8 cellular contexts compared by ENCODE assay signal in genomic region chr6:41936073-41936837, GRCh38. TPM values are rescaled to one million over a fixed set of nuclear protein-coding genes. Genes with fewer than 3 reads are reported as not detected.
DNase-seq lines count a peak whose midpoint lies in the region; ATAC-seq, FAIRE-seq and TF ChIP-seq lines count a peak whose summit lies in the region.

No MANE protein-coding gene starts in this region.

- H3K27ac Mint-ChIP-seq in activated CD4-positive, alpha-beta T cell treated with anti-CD3 and anti-CD28 coated beads for 36 hours, result peak overlapping the region; percentile 96

- H3K4me3 Mint-ChIP-seq in activated CD4-positive, alpha-beta T cell treated with anti-CD3 and anti-CD28 coated beads for 36 hours, result peak overlapping the region; percentile 100

- peak; percentile 33 to 83 for DNase-seq in NCI-H446 (lab: John Stamatoyannopoulos, UW)
- DNase-seq in activated CD4-positive, alpha-beta T cell treated with anti-CD3 and anti-CD28 coated beads for 36 hours, result peak; percentile 83
- DNase-seq in choroid plexus epithelial cell (ENCODE audit: low read depth), result peak; percentile 95
- peak; percentile 87 for DNase-seq in HepG2 (ENCODE audit: low spot score)
- DNase-seq in stimulated activated CD8-positive, alpha-beta memory T cell treated with anti-CD3 and anti-CD28 coated beads, Interleukin-12 subunit alpha, Interleukin-12 subunit beta, amount 100 ng/mL, for 1 hour (ENCODE audit: low read depth), result peak; percentile 49
- no peak for DNase-seq in NCI-H187 treated with DMSO at 0.1 percent for 48 hours (lab: John Stamatoyannopoulos, UW)

- H3K36me3 ChIP-seq in HepG2 (replicated peaks in 1 of 2; ENCODE audit: control insufficient read depth in 1 of 2, insufficient read depth in 2 of 2, low read length in 2 of 2), result peaks cover 22 to 35% of the 10 kb centered on the region in 2 experiments

- H3K27me3 ChIP-seq in HepG2 (ENCODE audit: control insufficient read depth in 1 of 2, insufficient read depth in 2 of 2, low read length in 2 of 2), result no peaks in the 10 kb centered on the region

- H3K36me3 Mint-ChIP-seq in activated CD4-positive, alpha-beta T cell treated with anti-CD3 and anti-CD28 coated beads for 36 hours (ENCODE audit: low read depth), result peaks cover 82% of the 10 kb centered on the region

- peaks cover 7% of the 10 kb centered on the region; the same call in 1 of the 2 replicates for H4K20me1 ChIP-seq in HepG2 (ENCODE audit: insufficient read depth, low read length)

- no peak overlapping the region for H3K4me3 ChIP-seq in choroid plexus epithelial cell (ENCODE audit: low read depth, low read length)
- H3K4me3 ChIP-seq in HepG2 (replicated peaks in 1 of 3; ENCODE audit: insufficient read depth in 1 of 3, low read depth in 2 of 3, low read length in 3 of 3), result no peak overlapping the region

- no peaks in the 10 kb centered on the region for H3K9me3 ChIP-seq in HepG2 (ENCODE audit: low read length)

- no peaks in the 10 kb centered on the region for H3K9me3 Mint-ChIP-seq in activated CD4-positive, alpha-beta T cell treated with anti-CD3 and anti-CD28 coated beads for 36 hours (ENCODE audit: low read depth)

- no TSS peak for BruUV-seq in HepG2 (replicated peaks; lab: Mats Ljungman, UMichigan)

- CTCF ChIA-PET in activated CD4-positive, alpha-beta T cell treated with anti-CD3 and anti-CD28 coated beads for 36 hours (lab: Charles Lee), result interaction anchor here (0.5 to 14.0 kb wide), 18 partner anchors 9 to 202 kb away, joined by 3 to 355 read pairs (median 4); partner anchors contain the start of genes BYSL, MED20 and TAF8
- CTCF ChIA-PET in HepG2 (lab: Yijun Ruan, JAX; ENCODE audit: low intra/inter-chr PET ratio, low total read pairs), result interaction anchor here (1.1 to 1.6 kb wide), 4 partner anchors 14 to 135 kb away, joined by 3 to 13 read pairs (median 6); no protein-coding TSS in a partner anchor

- H3K27ac ChIP-seq in HepG2 (ENCODE audit: extremely low read length, insufficient read depth, low read length), result peak overlapping the region; percentile 3

- H3K79me2 ChIP-seq in HepG2 (ENCODE audit: insufficient read depth, low read length), result no peaks in the 10 kb centered on the region

- H3K4me1 ChIP-seq in HepG2 (ENCODE audit: insufficient read depth, low read length), result peaks cover 30% of the 10 kb centered on the region

- TF ChIP-seq RAD21 in HepG2 (CRISPR knock-in tag; IDR thresholded peaks at IDR 0.05), result peak; percentile 72

- WGBS in HepG2 (ENCODE audit: low lambda C conversion rate), result 54% methylated on average over 10 of the region's 10 CpGs

- peaks cover 55% of the 10 kb centered on the region for H3K4me1 Mint-ChIP-seq in activated CD4-positive, alpha-beta T cell treated with anti-CD3 and anti-CD28 coated beads for 36 hours

- no peak overlapping the region for H2AFZ ChIP-seq in HepG2 (ENCODE audit: low read length)

- FAIRE-seq in HepG2 (lab: Jason Lieb, UNC), result peak; percentile 90

- no peak overlapping the region for H3K9ac ChIP-seq in HepG2 (ENCODE audit: insufficient read depth, low read depth, low read length)

- TF ChIP-seq EP300 in HepG2 (IDR thresholded peaks at IDR 0.05; ENCODE audit: low read depth in 2 of 2, low read length in 2 of 2) (peak in 1 of 2 experiments; percentile 13; a peak in 1 of 4 replicates), HepG2 (CRISPR knock-in tag; IDR thresholded peaks at IDR 0.05; ENCODE audit: borderline replicate concordance) (no peak)

- peak; percentile 45 for ATAC-seq in HG02938 (IDR thresholded peaks at IDR 0.05; ENCODE audit: unreplicated experiment)
- peak; percentile 54 for ATAC-seq in activated CD4-positive, alpha-beta T cell treated with anti-CD3 and anti-CD28 coated beads for 36 hours
- ATAC-seq in HepG2, result peak; percentile 80

- H3K27me3 Mint-ChIP-seq in activated CD4-positive, alpha-beta T cell treated with anti-CD3 and anti-CD28 coated beads for 36 hours, result no peaks in the 10 kb centered on the region

- intact Hi-C loops in activated CD4-positive, alpha-beta T cell treated with anti-CD3 and anti-CD28 coated beads for 36 hours (cut with DNase I, micrococcal nuclease), result loop anchor here (1.0 to 5.0 kb wide), 5 partner anchors 15 to 154 kb away; partner anchors contain the start of genes BYSL (in 2 of the 2), MED20 (in 2 of the 2) and PRICKLE4 (in 1 of the 2)
- intact Hi-C loops in HepG2 (cut with micrococcal nuclease; ENCODE audit: unreplicated experiment), result loop anchor here (1.0 to 5.0 kb wide), 4 partner anchors 15 to 154 kb away; partner anchors contain the start of genes BYSL, MED20 and PRICKLE4

- H3K4me2 ChIP-seq in HepG2 (ENCODE audit: low read depth, low read length), result no peak overlapping the region

- TF ChIP-seq CTCF in GM12872 (IDR thresholded peaks at IDR 0.05; ENCODE audit: insufficient read depth, low read depth, low read length) (peak; percentile 97), choroid plexus epithelial cell (conservative IDR thresholded peaks at IDR 0.05; ENCODE audit: low read depth, low read length) (peak; percentile 94), HepG2 (CRISPR knock-in tag; IDR thresholded peaks at IDR 0.05) (peak; percentile 92)

- in situ Hi-C loops in HepG2 (cut with HindIII; ENCODE audit: extremely low pct_ligation_motif_present, low pct_unique_long_range_greater_than_20kb), result loop anchor here (5.0 kb wide), 1 partner anchor 106 kb away; no protein-coding TSS in a partner anchor

- peak in 1 of 2 experiments; percentile 9; a peak in 1 of 4 replicates for TF ChIP-seq POLR2A in HepG2 (IDR thresholded peaks at IDR 0.05; ENCODE audit: insufficient read depth in 1 of 2, low read depth in 2 of 2, low read length in 2 of 2)

- POLR2A ChIA-PET in activated CD4-positive, alpha-beta T cell treated with anti-CD3 and anti-CD28 coated beads for 36 hours (lab: Charles Lee), result interaction anchor here (0.5 to 1.9 kb wide), 2 partner anchors 15 to 103 kb away, joined by 3 to 6 read pairs; no protein-coding TSS in a partner anchor
- POLR2A ChIA-PET in HepG2 (lab: Yijun Ruan, JAX), result interaction anchor here (0.9 to 7.4 kb wide), 6 partner anchors 11 to 149 kb away, joined by 3 to 45 read pairs (median 4); partner anchors contain the start of genes BYSL, MED20, TAF8 and TOMM6

RNA-seq across cellular contexts. Expression of gene CCND3, which starts 5.4 kb away (rescaled TPM):
- 100 to 1,000 TPM; 625 to 806 TPM for total RNA-seq in activated CD4-positive, alpha-beta T cell treated with anti-CD3 and anti-CD28 coated beads for 36 hours
- 6.9 and 7.2 TPM in 2 replicates for total RNA-seq in HepG2 (2016; rRNA removed; fragmentation: Illumina TruSeq; extraction: Trizol)
- total RNA-seq in HepG2 (2016; cell fraction: cytosol; rRNA removed; fragmentation: Illumina TruSeq; extraction: Trizol; ENCODE audit: low read depth), result 5.4 and 6.8 TPM in 2 replicates
- total RNA-seq in HepG2 (2016; cell fraction: insoluble cytoplasmic fraction; rRNA removed; fragmentation: Illumina TruSeq; extraction: Trizol), result 5.6 and 7.6 TPM in 2 replicates
- total RNA-seq in HepG2 (2016; cell fraction: membrane; rRNA removed; fragmentation: Illumina TruSeq; extraction: Trizol), result 10.7 and 11.7 TPM in 2 replicates
- total RNA-seq in HepG2 (2016; cell fraction: nucleus; rRNA removed; fragmentation: Illumina TruSeq; extraction: Trizol), result 5.0 and 7.6 TPM in 2 replicates
- 4.3 and 4.4 TPM in 2 replicates for polyA plus RNA-seq in HepG2 (2011; rRNA removed)
- 5.0 and 6.3 TPM in 2 replicates for polyA plus RNA-seq in HepG2 (2011; cell fraction: cytosol; rRNA removed)
- polyA plus RNA-seq in HepG2 (2011; cell fraction: nucleus; rRNA removed), result 6.2 and 6.3 TPM in 2 replicates
- 2.0 and 3.5 TPM in 2 replicates for polyA plus RNA-seq in HepG2 (2012)
- 7.8 and 8.6 TPM in 2 replicates for polyA plus RNA-seq in HepG2 (2016; cell fraction: cytosol; fragmentation: Illumina TruSeq; extraction: Trizol; ENCODE audit: low read depth)
- polyA plus RNA-seq in HepG2 (2016; cell fraction: insoluble cytoplasmic fraction; fragmentation: Illumina TruSeq; extraction: Trizol; ENCODE audit: low read depth), result 7.6 and 10.9 TPM in 2 replicates
- 12.5 and 13.8 TPM in 2 replicates for polyA plus RNA-seq in HepG2 (2016; cell fraction: membrane; fragmentation: Illumina TruSeq; extraction: Trizol; ENCODE audit: low read depth)
- polyA plus RNA-seq in HepG2 (2016; cell fraction: nucleus; fragmentation: Illumina TruSeq; extraction: Trizol; ENCODE audit: insufficient read depth, low read depth), result 8.1 and 9.8 TPM in 2 replicates
- 8.0 and 57.0 TPM in 2 replicates for polyA minus RNA-seq in HepG2 (2011; rRNA and poly(A)+ RNA removed; ENCODE audit: low replicate concordance)
- 4.1 and 4.9 TPM in 2 replicates for polyA minus RNA-seq in HepG2 (2011; cell fraction: cytosol; rRNA and poly(A)+ RNA removed)
- polyA minus RNA-seq in HepG2 (2011; cell fraction: nucleus; rRNA and poly(A)+ RNA removed), result 5.1 and 6.7 TPM in 2 replicates

RNA-seq across cellular contexts. Expression of gene BYSL, which starts 15.0 kb away (rescaled TPM):
- total RNA-seq in activated CD4-positive, alpha-beta T cell treated with anti-CD3 and anti-CD28 coated beads for 36 hours, result 10 to 100 TPM; 51.6 to 56.0 TPM
- total RNA-seq in HepG2 (2016; rRNA removed; fragmentation: Illumina TruSeq; extraction: Trizol), result 27.9 and 37.3 TPM in 2 replicates
- 9.2 and 10.9 TPM in 2 replicates for total RNA-seq in HepG2 (2016; cell fraction: cytosol; rRNA removed; fragmentation: Illumina TruSeq; extraction: Trizol; ENCODE audit: low read depth)
- 31.5 and 38.1 TPM in 2 replicates for total RNA-seq in HepG2 (2016; cell fraction: insoluble cytoplasmic fraction; rRNA removed; fragmentation: Illumina TruSeq; extraction: Trizol)
- 20.7 and 21.2 TPM in 2 replicates for total RNA-seq in HepG2 (2016; cell fraction: membrane; rRNA removed; fragmentation: Illumina TruSeq; extraction: Trizol)
- 28.5 and 31.3 TPM in 2 replicates for total RNA-seq in HepG2 (2016; cell fraction: nucleus; rRNA removed; fragmentation: Illumina TruSeq; extraction: Trizol)
- polyA plus RNA-seq in HepG2 (2011; rRNA removed), result 28.6 and 37.8 TPM in 2 replicates
- 24.4 and 28.7 TPM in 2 replicates for polyA plus RNA-seq in HepG2 (2011; cell fraction: cytosol; rRNA removed)
- 39.5 and 39.6 TPM in 2 replicates for polyA plus RNA-seq in HepG2 (2011; cell fraction: nucleus; rRNA removed)
- 24.1 and 34.6 TPM in 2 replicates for polyA plus RNA-seq in HepG2 (2012)
- 9.5 and 10.5 TPM in 2 replicates for polyA plus RNA-seq in HepG2 (2016; cell fraction: cytosol; fragmentation: Illumina TruSeq; extraction: Trizol; ENCODE audit: low read depth)
- 43.8 and 51.7 TPM in 2 replicates for polyA plus RNA-seq in HepG2 (2016; cell fraction: insoluble cytoplasmic fraction; fragmentation: Illumina TruSeq; extraction: Trizol; ENCODE audit: low read depth)
- polyA plus RNA-seq in HepG2 (2016; cell fraction: membrane; fragmentation: Illumina TruSeq; extraction: Trizol; ENCODE audit: low read depth), result 12.7 and 15.1 TPM in 2 replicates
- polyA plus RNA-seq in HepG2 (2016; cell fraction: nucleus; fragmentation: Illumina TruSeq; extraction: Trizol; ENCODE audit: insufficient read depth, low read depth), result 49.1 and 56.8 TPM in 2 replicates
- 40.9 and 54.5 TPM in 2 replicates for polyA minus RNA-seq in HepG2 (2011; rRNA and poly(A)+ RNA removed; ENCODE audit: low replicate concordance)
- polyA minus RNA-seq in HepG2 (2011; cell fraction: cytosol; rRNA and poly(A)+ RNA removed), result 22.2 and 22.5 TPM in 2 replicates
- 41.7 and 47.5 TPM in 2 replicates for polyA minus RNA-seq in HepG2 (2011; cell fraction: nucleus; rRNA and poly(A)+ RNA removed)

RNA-seq across cellular contexts. Expression of gene MED20, which starts 15.3 kb away (rescaled TPM):
- total RNA-seq in activated CD4-positive, alpha-beta T cell treated with anti-CD3 and anti-CD28 coated beads for 36 hours, result 10 to 100 TPM; 19.4 to 21.6 TPM
- 41.1 and 56.3 TPM in 2 replicates for total RNA-seq in HepG2 (2016; rRNA removed; fragmentation: Illumina TruSeq; extraction: Trizol)
- 4.6 and 5.0 TPM in 2 replicates for total RNA-seq in HepG2 (2016; cell fraction: cytosol; rRNA removed; fragmentation: Illumina TruSeq; extraction: Trizol; ENCODE audit: low read depth)
- 40.0 and 57.6 TPM in 2 replicates for total RNA-seq in HepG2 (2016; cell fraction: insoluble cytoplasmic fraction; rRNA removed; fragmentation: Illumina TruSeq; extraction: Trizol)
- 15.9 and 18.0 TPM in 2 replicates for total RNA-seq in HepG2 (2016; cell fraction: membrane; rRNA removed; fragmentation: Illumina TruSeq; extraction: Trizol)
- total RNA-seq in HepG2 (2016; cell fraction: nucleus; rRNA removed; fragmentation: Illumina TruSeq; extraction: Trizol), result 25.0 and 28.8 TPM in 2 replicates
- polyA plus RNA-seq in HepG2 (2011; rRNA removed), result 22.7 and 28.1 TPM in 2 replicates
- polyA plus RNA-seq in HepG2 (2011; cell fraction: cytosol; rRNA removed), result 27.1 and 29.0 TPM in 2 replicates
- 20.9 and 21.3 TPM in 2 replicates for polyA plus RNA-seq in HepG2 (2011; cell fraction: nucleus; rRNA removed)
- 13.4 and 17.5 TPM in 2 replicates for polyA plus RNA-seq in HepG2 (2012)
- polyA plus RNA-seq in HepG2 (2016; cell fraction: cytosol; fragmentation: Illumina TruSeq; extraction: Trizol; ENCODE audit: low read depth), result 3.6 and 3.7 TPM in 2 replicates
- polyA plus RNA-seq in HepG2 (2016; cell fraction: insoluble cytoplasmic fraction; fragmentation: Illumina TruSeq; extraction: Trizol; ENCODE audit: low read depth), result 45.2 and 47.9 TPM in 2 replicates
- 9.1 and 10.1 TPM in 2 replicates for polyA plus RNA-seq in HepG2 (2016; cell fraction: membrane; fragmentation: Illumina TruSeq; extraction: Trizol; ENCODE audit: low read depth)
- 19.8 and 24.4 TPM in 2 replicates for polyA plus RNA-seq in HepG2 (2016; cell fraction: nucleus; fragmentation: Illumina TruSeq; extraction: Trizol; ENCODE audit: insufficient read depth, low read depth)
- polyA minus RNA-seq in HepG2 (2011; rRNA and poly(A)+ RNA removed; ENCODE audit: low replicate concordance), result 39.2 and 43.4 TPM in 2 replicates
- polyA minus RNA-seq in HepG2 (2011; cell fraction: cytosol; rRNA and poly(A)+ RNA removed), result 10.3 and 12.8 TPM in 2 replicates
- 31.7 and 34.4 TPM in 2 replicates for polyA minus RNA-seq in HepG2 (2011; cell fraction: nucleus; rRNA and poly(A)+ RNA removed)

RNA-seq across cellular contexts. Expression of gene USP49, which starts 41.1 kb away (rescaled TPM):
- 1 to 10 TPM; 5.6 to 7.3 TPM for total RNA-seq in activated CD4-positive, alpha-beta T cell treated with anti-CD3 and anti-CD28 coated beads for 36 hours
- 2.9 TPM in 2 replicates for total RNA-seq in HepG2 (2016; rRNA removed; fragmentation: Illumina TruSeq; extraction: Trizol)
- 0.62 and 0.81 TPM in 2 replicates for total RNA-seq in HepG2 (2016; cell fraction: cytosol; rRNA removed; fragmentation: Illumina TruSeq; extraction: Trizol; ENCODE audit: low read depth)
- total RNA-seq in HepG2 (2016; cell fraction: insoluble cytoplasmic fraction; rRNA removed; fragmentation: Illumina TruSeq; extraction: Trizol), result 2.4 and 2.9 TPM in 2 replicates
- total RNA-seq in HepG2 (2016; cell fraction: membrane; rRNA removed; fragmentation: Illumina TruSeq; extraction: Trizol), result 1.5 and 1.6 TPM in 2 replicates
- total RNA-seq in HepG2 (2016; cell fraction: nucleus; rRNA removed; fragmentation: Illumina TruSeq; extraction: Trizol), result 5.9 and 7.0 TPM in 2 replicates
- polyA plus RNA-seq in HepG2 (2011; rRNA removed), result 4.3 and 4.7 TPM in 2 replicates
- polyA plus RNA-seq in HepG2 (2011; cell fraction: cytosol; rRNA removed), result 1.2 and 1.3 TPM in 2 replicates
- 13.3 and 14.7 TPM in 2 replicates for polyA plus RNA-seq in HepG2 (2011; cell fraction: nucleus; rRNA removed)
- polyA plus RNA-seq in HepG2 (2012), result 3.6 and 4.0 TPM in 2 replicates
- polyA plus RNA-seq in HepG2 (2016; cell fraction: cytosol; fragmentation: Illumina TruSeq; extraction: Trizol; ENCODE audit: low read depth), result 0.28 TPM in 2 replicates
- 2.6 and 3.2 TPM in 2 replicates for polyA plus RNA-seq in HepG2 (2016; cell fraction: insoluble cytoplasmic fraction; fragmentation: Illumina TruSeq; extraction: Trizol; ENCODE audit: low read depth)
- polyA plus RNA-seq in HepG2 (2016; cell fraction: membrane; fragmentation: Illumina TruSeq; extraction: Trizol; ENCODE audit: low read depth), result 0.70 and 0.84 TPM in 2 replicates
- polyA plus RNA-seq in HepG2 (2016; cell fraction: nucleus; fragmentation: Illumina TruSeq; extraction: Trizol; ENCODE audit: insufficient read depth, low read depth), result 12.2 and 14.5 TPM in 2 replicates
- polyA minus RNA-seq in HepG2 (2011; rRNA and poly(A)+ RNA removed; ENCODE audit: low replicate concordance), result 4.3 and 6.4 TPM in 2 replicates
- 0.97 and 1.2 TPM in 2 replicates for polyA minus RNA-seq in HepG2 (2011; cell fraction: cytosol; rRNA and poly(A)+ RNA removed)
- polyA minus RNA-seq in HepG2 (2011; cell fraction: nucleus; rRNA and poly(A)+ RNA removed), result 9.7 and 10.9 TPM in 2 replicates

Comparison
In these comparisons a context has a peak if more than half of its experiments do, and no peak if none do; other contexts are left out.
1. RNA of gene CCND3, which starts 5.4 kb away (total RNA-seq): 625 to 806 TPM in activated CD4-positive, alpha-beta T cell treated with anti-CD3 and anti-CD28 coated beads for 36 hours; 5.0 to 11.7 TPM in HepG2; every median in the first group is over 10 times any median in the second.
2. Peak in every context shown above with its lines, with median percentiles within 50 percentile points of each other: CTCF ChIP-seq and ATAC-seq.